In the genomic region with DNA sequence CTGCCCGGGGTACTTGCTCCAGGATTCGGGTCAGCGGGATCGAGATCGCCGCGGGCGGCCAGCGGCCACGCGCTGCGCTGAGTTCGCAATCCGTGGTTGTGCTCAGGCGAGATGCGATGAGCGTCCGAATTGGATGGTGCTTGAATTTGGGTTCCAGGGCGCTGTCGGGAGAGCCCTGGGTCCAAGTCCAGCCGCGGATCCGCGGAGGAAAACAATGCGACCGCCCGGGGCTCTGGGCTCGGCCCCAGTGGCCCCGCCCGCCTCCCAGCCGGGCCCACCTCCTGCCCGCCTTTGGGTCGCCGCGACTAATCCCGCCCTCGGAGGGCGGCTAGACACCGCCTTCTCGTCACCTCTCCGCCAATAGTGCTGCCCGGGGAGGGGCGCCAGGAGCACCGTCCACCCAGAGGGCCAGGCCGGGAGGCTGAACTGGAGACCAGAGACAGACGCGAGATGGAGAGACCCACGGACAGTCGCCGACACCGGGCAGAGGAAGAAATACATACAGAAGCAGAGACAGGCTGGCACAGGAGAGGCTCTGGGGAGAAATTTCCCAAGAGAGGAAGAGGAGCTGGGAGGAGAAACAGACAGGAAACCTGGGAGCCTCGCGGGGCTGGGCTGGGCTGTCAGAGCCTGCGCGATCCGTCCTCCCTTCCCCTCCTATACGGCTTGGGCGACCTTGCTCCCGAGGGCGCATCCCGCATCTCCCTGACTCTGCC, we compare ENCODE assay signal across 8 cellular contexts. TPM values are rescaled to one million over a fixed set of nuclear protein-coding genes. Genes with fewer than 3 reads are reported as not detected.
DNase-seq lines count a peak whose midpoint lies in the region; ATAC-seq and TF ChIP-seq lines count a peak whose summit lies in the region.

A gene with protein sequence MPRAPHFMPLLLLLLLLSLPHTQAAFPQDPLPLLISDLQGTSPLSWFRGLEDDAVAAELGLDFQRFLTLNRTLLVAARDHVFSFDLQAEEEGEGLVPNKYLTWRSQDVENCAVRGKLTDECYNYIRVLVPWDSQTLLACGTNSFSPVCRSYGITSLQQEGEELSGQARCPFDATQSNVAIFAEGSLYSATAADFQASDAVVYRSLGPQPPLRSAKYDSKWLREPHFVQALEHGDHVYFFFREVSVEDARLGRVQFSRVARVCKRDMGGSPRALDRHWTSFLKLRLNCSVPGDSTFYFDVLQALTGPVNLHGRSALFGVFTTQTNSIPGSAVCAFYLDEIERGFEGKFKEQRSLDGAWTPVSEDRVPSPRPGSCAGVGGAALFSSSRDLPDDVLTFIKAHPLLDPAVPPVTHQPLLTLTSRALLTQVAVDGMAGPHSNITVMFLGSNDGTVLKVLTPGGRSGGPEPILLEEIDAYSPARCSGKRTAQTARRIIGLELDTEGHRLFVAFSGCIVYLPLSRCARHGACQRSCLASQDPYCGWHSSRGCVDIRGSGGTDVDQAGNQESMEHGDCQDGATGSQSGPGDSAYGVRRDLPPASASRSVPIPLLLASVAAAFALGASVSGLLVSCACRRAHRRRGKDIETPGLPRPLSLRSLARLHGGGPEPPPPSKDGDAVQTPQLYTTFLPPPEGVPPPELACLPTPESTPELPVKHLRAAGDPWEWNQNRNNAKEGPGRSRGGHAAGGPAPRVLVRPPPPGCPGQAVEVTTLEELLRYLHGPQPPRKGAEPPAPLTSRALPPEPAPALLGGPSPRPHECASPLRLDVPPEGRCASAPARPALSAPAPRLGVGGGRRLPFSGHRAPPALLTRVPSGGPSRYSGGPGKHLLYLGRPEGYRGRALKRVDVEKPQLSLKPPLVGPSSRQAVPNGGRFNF (minus strand): TSS at position 216 of the 716 bp plus-strand sequence. CDS start 4,010 bp downstream, outside the sequence.

- TF ChIP-seq POLR2A in lower leg skin (IDR thresholded peaks at IDR 0.05) = peak in 1 of 2 donors; percentile 25

- POLR2A ChIA-PET in activated CD4-positive, alpha-beta memory T cell treated with anti-CD3 and anti-CD28 coated beads for 36 hours (lab: Charles Lee) = interaction anchor here (1.2 to 1.4 kb wide), 2 partner anchors 10 to 15 kb away, joined by 3 to 4 read pairs; a partner anchor contains a TSS

- peak; percentile 99 to 100 for ATAC-seq in CD4-positive, CD25-positive, alpha-beta regulatory T cell (ENCODE audit: low read depth in 2 of 2)
- ATAC-seq in GM19455 (IDR thresholded peaks at IDR 0.05; ENCODE audit: unreplicated experiment) = peak; percentile 98
- ATAC-seq in HG03575 (IDR thresholded peaks at IDR 0.05; ENCODE audit: extremely low read depth, insufficient number of reproducible peaks, low FRiP score, unreplicated experiment) = peak; percentile 85

- peak; percentile 82 to 89 (median 83) for DNase-seq in CD4-positive, CD25-positive, alpha-beta regulatory T cell
- peak; percentile 89 for DNase-seq in NCI-H774 (lab: John Stamatoyannopoulos, UW)
- DNase-seq in activated CD4-positive, alpha-beta memory T cell treated with anti-CD3 and anti-CD28 coated beads for 36 hours = peak; percentile 92
- DNase-seq in lower leg skin (ENCODE audit: low spot score in 2 of 2) = peak; percentile 93 to 99
- peak; percentile 89 for DNase-seq in stimulated activated CD4-positive, alpha-beta T cell treated with anti-CD3 and anti-CD28 coated beads, Interleukin-4, amount 100 ng/mL, for 24 hours

- CTCF ChIA-PET in activated CD4-positive, alpha-beta memory T cell treated with anti-CD3 and anti-CD28 coated beads for 36 hours (lab: Charles Lee) = interaction anchor here (0.6 to 1.0 kb wide), 3 partner anchors 9 to 47 kb away, joined by 3 to 6 read pairs (median 6); a partner anchor contains a TSS

- no peaks in the 10 kb centered on the region for H3K27me3 ChIP-seq in CD4-positive, CD25-positive, alpha-beta regulatory T cell (ENCODE audit: control insufficient read depth, insufficient read depth, low read length)
- peaks cover 0 to 6% of the 10 kb centered on the region in 2 donors for H3K27me3 ChIP-seq in duodenal mucosa (ENCODE audit: control insufficient read depth in 1 of 2, insufficient read depth in 2 of 2, low read length in 2 of 2)

- H3K36me3 Mint-ChIP-seq in CD4-positive, CD25-positive, alpha-beta regulatory T cell = no peaks in the 10 kb centered on the region
- no peaks in the 10 kb centered on the region for H3K36me3 Mint-ChIP-seq in activated CD4-positive, alpha-beta memory T cell treated with anti-CD3 and anti-CD28 coated beads for 36 hours

- peaks cover 0 to 23% (median 4%) of the 10 kb centered on the region in 4 donors for H3K4me1 Mint-ChIP-seq in CD4-positive, CD25-positive, alpha-beta regulatory T cell
- H3K4me1 Mint-ChIP-seq in activated CD4-positive, alpha-beta memory T cell treated with anti-CD3 and anti-CD28 coated beads for 36 hours (ENCODE audit: low read depth) = peaks cover 6% of the 10 kb centered on the region

- WGBS in lower leg skin, 2 donors = 0 to 1% methylated on average over 51 to 59 of the region's 61 CpGs

- peak within 1 kb of the TSS; percentile 88 to 98 (median 95) for H3K4me3 Mint-ChIP-seq in CD4-positive, CD25-positive, alpha-beta regulatory T cell
- peak within 1 kb of the TSS; percentile 77 for H3K4me3 Mint-ChIP-seq in activated CD4-positive, alpha-beta memory T cell treated with anti-CD3 and anti-CD28 coated beads for 36 hours

- TF ChIP-seq CTCF in lower leg skin (IDR thresholded peaks at IDR 0.05) = no peak

- H3K9ac ChIP-seq in duodenal mucosa (ENCODE audit: low read depth in 1 of 2, low read length in 2 of 2) = peak within 1 kb of the TSS; percentile 65 to 73

- H3K9me3 Mint-ChIP-seq in CD4-positive, CD25-positive, alpha-beta regulatory T cell = no peaks in the 10 kb centered on the region
- no peaks in the 10 kb centered on the region for H3K9me3 Mint-ChIP-seq in activated CD4-positive, alpha-beta memory T cell treated with anti-CD3 and anti-CD28 coated beads for 36 hours

- H3K9me3 ChIP-seq in CD4-positive, CD25-positive, alpha-beta regulatory T cell (ENCODE audit: control insufficient read depth in 2 of 2, low read length in 2 of 2) = no peaks in the 10 kb centered on the region
- H3K9me3 ChIP-seq in duodenal mucosa (ENCODE audit: control insufficient read depth in 1 of 2, low read length in 2 of 2) = no peaks in the 10 kb centered on the region

- H3K27me3 Mint-ChIP-seq in CD4-positive, CD25-positive, alpha-beta regulatory T cell = peaks cover 13% of the 10 kb centered on the region
- no peaks in the 10 kb centered on the region for H3K27me3 Mint-ChIP-seq in activated CD4-positive, alpha-beta memory T cell treated with anti-CD3 and anti-CD28 coated beads for 36 hours

- no peaks in the 10 kb centered on the region for H3K36me3 ChIP-seq in CD4-positive, CD25-positive, alpha-beta regulatory T cell (ENCODE audit: control insufficient read depth, insufficient read depth, low read length)
- H3K36me3 ChIP-seq in duodenal mucosa (ENCODE audit: control insufficient read depth in 1 of 2, insufficient read depth in 2 of 2, low read length in 2 of 2) = no peaks in the 10 kb centered on the region

- peaks cover 23% of the 10 kb centered on the region for H3K4me1 ChIP-seq in CD4-positive, CD25-positive, alpha-beta regulatory T cell (ENCODE audit: control insufficient read depth, insufficient read depth, low read length, poor library complexity, severe bottlenecking)
- H3K4me1 ChIP-seq in duodenal mucosa (ENCODE audit: control insufficient read depth in 1 of 2, insufficient read depth in 2 of 2, low read length in 2 of 2) = peaks cover 7 to 18% of the 10 kb centered on the region in 2 donors

- H3K27ac ChIP-seq in CD4-positive, CD25-positive, alpha-beta regulatory T cell (ENCODE audit: insufficient read depth, low read length, poor library complexity, severe bottlenecking) = no peak within 1 kb of the TSS
- peak within 1 kb of the TSS; percentile 11 for H3K27ac ChIP-seq in duodenal mucosa (ENCODE audit: low read depth, low read length)

- H3K27ac Mint-ChIP-seq in CD4-positive, CD25-positive, alpha-beta regulatory T cell = peak within 1 kb of the TSS; percentile 90 to 95 (median 91)
- peak within 1 kb of the TSS; percentile 1 for H3K27ac Mint-ChIP-seq in activated CD4-positive, alpha-beta memory T cell treated with anti-CD3 and anti-CD28 coated beads for 36 hours

- H3K4me3 ChIP-seq in CD4-positive, CD25-positive, alpha-beta regulatory T cell (ENCODE audit: low read depth, low read length) = peak within 1 kb of the TSS; percentile 78
- H3K4me3 ChIP-seq in duodenal mucosa (ENCODE audit: low read depth in 1 of 2, low read length in 2 of 2) = peak within 1 kb of the TSS; percentile 72 to 90
- H3K4me3 ChIP-seq in lower leg skin (ENCODE audit: low read depth, poor library complexity, severe bottlenecking) = peak within 1 kb of the TSS; percentile 56

- intact Hi-C loops in activated CD4-positive, alpha-beta memory T cell treated with anti-CD3 and anti-CD28 coated beads for 36 hours (cut with micrococcal nuclease) = no loop called here
- intact Hi-C loops in lower leg skin (cut with DNase I; ENCODE audit: low total_unique reads) = no loop called here

RNA-seq across cellular contexts. Expression of the gene that starts here (rescaled TPM):
- 7.2 TPM for total RNA-seq in CD4-positive, CD25-positive, alpha-beta regulatory T cell
- polyA plus RNA-seq in CD4-positive, CD25-positive, alpha-beta regulatory T cell = under 1 TPM; 0.63 to 0.76 (median 0.73) TPM
- 1 to 10 TPM; 1.9 to 2.5 TPM for total RNA-seq in activated CD4-positive, alpha-beta memory T cell treated with anti-CD3 and anti-CD28 coated beads for 36 hours
- total RNA-seq in lower leg skin = 10 to 100 TPM in 2 of 4 donors, 1 to 10 TPM in 2; 9.7 to 30.4 (median 14.3) TPM
